In genomic region chr17:32159586-32160438, GRCh38 we compare ENCODE assay signal across 29 cellular contexts. TPM values are rescaled to one million over a fixed set of nuclear protein-coding genes. Genes with fewer than 3 reads are reported as not detected.
DNase-seq lines count a peak whose midpoint lies in the region; ATAC-seq, FAIRE-seq and TF ChIP-seq lines count a peak whose summit lies in the region.
"Had no signal": no experiment of that assay in that cellular context is flagged by ENCODE, and none has a peak within 500 bp of the region (broad histone marks: within the 10 kb centered on the region; RNA-seq: fewer than 3 reads in every experiment).

No MANE protein-coding gene starts in this region.

- CTCF ChIA-PET in A549 (lab: Yijun Ruan, JAX) = interaction anchor here (0.8 to 1.5 kb wide), 6 partner anchors 9 to 153 kb away, joined by 3 to 6 read pairs (median 4); partner anchors contain the start of genes LRRC37B and RHOT1

- peaks cover 0 to 3% of the 10 kb centered on the region in 2 donors for H3K36me3 ChIP-seq in small intestine (ENCODE audit: control insufficient read depth in 2 of 2, insufficient read depth in 2 of 2, low read length in 2 of 2)
- H3K36me3 ChIP-seq: BE2C, colonic mucosa had no signal

- TF ChIP-seq CTCF in A549 (IDR thresholded peaks at IDR 0.05) (no peak), dorsolateral prefrontal cortex (IDR thresholded peaks at IDR 0.05 in 54 of 56, conservative IDR thresholded peaks at IDR 0.05 in 2 of 56; ENCODE audit: low read depth in 1 of 56, partially characterized antibody in 56 of 56) (no peak)

- intact Hi-C loops in dorsolateral prefrontal cortex (cut with DNase I) = no loop called here

- no peak for FAIRE-seq in A549 (lab: Jason Lieb, UNC)
- peak; percentile 16 for FAIRE-seq in HTR-8/SVneo (lab: Jason Lieb, UNC)
- no peak for FAIRE-seq in urothelium cell line (lab: Jason Lieb, UNC)
- FAIRE-seq in H54 (lab: Jason Lieb, UNC) = no peak
- FAIRE-seq in small intestine (lab: Jason Lieb, UNC) = no peak
- FAIRE-seq: A204.1, GM18507, GM19239 had no signal

- TF ChIP-seq RAD21 in A549 (conservative IDR thresholded peaks at IDR 0.05 in 1 of 2, IDR thresholded peaks at IDR 0.05 in 1 of 2) = no peak

- DNase-seq in A549 (ENCODE audit: low read depth in 1 of 2, low spot score in 1 of 2) = no peak
- no peak for DNase-seq in HTR-8/SVneo (ENCODE audit: insufficient read length, low spot score)
- DNase-seq in dorsolateral prefrontal cortex = peak in 1 of 10 donors; percentile 18
- no peak for DNase-seq in urothelium cell line (ENCODE audit: low spot score)
- DNase-seq in H54 (ENCODE audit: insufficient read length, low spot score) = no peak
- no peak for DNase-seq in stimulated activated naive CD8-positive, alpha-beta T cell treated with anti-CD3 and anti-CD28 coated beads, Interleukin-15, Interleukin-2, amounts not matched to agents 100 U/mL and 50 U/mL, for 24 hours
- no peak for DNase-seq in small intestine
- DNase-seq: activated CD4-positive, alpha-beta memory T cell treated with anti-CD3 and anti-CD28 coated beads, Interleukin-2, amount 10 ng/mL, durations not matched to agents 7 days and 5 days; activated CD8-positive, alpha-beta memory T cell treated with anti-CD3 and anti-CD28 coated beads, Interleukin-2, amount 50 U/mL, for 4 hours; activated naive CD4-positive, alpha-beta T cell treated with anti-CD3 and anti-CD28 coated beads, Interleukin-2, amount 10 ng/mL, durations not matched to agents 7 days and 5 days; adrenal gland; BE2C; colonic mucosa; effector CD8-positive, alpha-beta T cell; EL; islet precursor cell; lower lobe of right lung; naive thymus-derived CD4-positive, alpha-beta T cell; NCI-H146; NCI-H2107; NCI-H345; SIG-M5 had no signal

- 87% methylated on average over 15 of the region's 18 CpGs for WGBS in A549 (ENCODE audit: missing lambda C conversion rate)
- 94 to 97% (median 96%) methylated on average over 18 of the region's 18 CpGs for whole genome bisulfite sequencing in small intestine, 3 donors

- peaks cover 23% of the 10 kb centered on the region for H3K4me1 ChIP-seq in A549
- peaks cover 0 to 4% of the 10 kb centered on the region in 2 donors for H3K4me1 ChIP-seq in small intestine (ENCODE audit: control insufficient read depth in 2 of 2, insufficient read depth in 1 of 2, low read depth in 1 of 2, low read length in 1 of 2)
- H3K4me1 ChIP-seq: BE2C, colonic mucosa, lower lobe of right lung had no signal

- no peaks in the 10 kb centered on the region for H3K9me3 ChIP-seq in A549
- no peaks in the 10 kb centered on the region for H3K9me3 ChIP-seq in small intestine (ENCODE audit: control insufficient read depth, low read depth)
- H3K9me3 ChIP-seq: adrenal gland, BE2C, colonic mucosa, lower lobe of right lung, psoas muscle, upper lobe of left lung had no signal

- no peak overlapping the region for H3K27ac ChIP-seq in A549
- peak overlapping the region in 58 of 59 donors; percentile 4 to 85 (median 76) for H3K27ac ChIP-seq in dorsolateral prefrontal cortex
- H3K27ac ChIP-seq in layer of hippocampus (ENCODE audit: low read depth, low read length) = peak overlapping the region; percentile 42
- no peak overlapping the region for H3K27ac ChIP-seq in small intestine (ENCODE audit: low read depth in 1 of 2, low read length in 1 of 2)
- H3K27ac ChIP-seq: adrenal gland, colonic mucosa, lower lobe of right lung, psoas muscle, upper lobe of left lung had no signal

- peak; percentile 21 to 27; a peak in 3 of 6 replicates for ATAC-seq in A549
- no peak for ATAC-seq in stimulated activated naive CD8-positive, alpha-beta T cell treated with anti-CD3 and anti-CD28 coated beads, Interleukin-15, Interleukin-2, amounts not matched to agents 100 U/mL and 50 U/mL, for 24 hours
- ATAC-seq: naive thymus-derived CD4-positive, alpha-beta T cell; stimulated activated effector memory CD8-positive, alpha-beta T cell treated with anti-CD3 and anti-CD28 coated beads, Interleukin-12 subunit alpha, Interleukin-12 subunit beta, amount 100 ng/mL, for 72 hours had no signal

- no peaks in the 10 kb centered on the region for H3K27me3 ChIP-seq in dorsolateral prefrontal cortex
- no peaks in the 10 kb centered on the region for H3K27me3 ChIP-seq in layer of hippocampus (ENCODE audit: control insufficient read depth, insufficient read depth, low read length)
- H3K27me3 ChIP-seq in small intestine (ENCODE audit: control insufficient read depth in 2 of 2, insufficient read depth in 2 of 2, low read length in 2 of 2) = no peaks in the 10 kb centered on the region
- H3K27me3 ChIP-seq: adrenal gland, BE2C, colonic mucosa, upper lobe of left lung had no signal

- H3K4me3 ChIP-seq in A549 (no peak overlapping the region), dorsolateral prefrontal cortex (peak overlapping the region in 6 of 59 donors; percentile 2 to 12 (median 9)), small intestine (ENCODE audit: low read depth in 1 of 2, low read length in 2 of 2) (no peak overlapping the region)
- H3K4me3 ChIP-seq: adrenal gland, colonic mucosa, lower lobe of right lung, psoas muscle, upper lobe of left lung had no signal

- no peak for TF ChIP-seq POLR2A in A549 (IDR thresholded peaks at IDR 0.05; ENCODE audit: low read length)
- no peak for TF ChIP-seq POLR2A in H54 (IDR thresholded peaks at IDR 0.05; ENCODE audit: low read depth, low read length)

- POLR2A ChIA-PET in A549 (lab: Yijun Ruan, JAX) = no interaction called here

- no peak for TF ChIP-seq EP300 in A549 (IDR thresholded peaks at IDR 0.05)

- H3K4me2 ChIP-seq in A549 = no peak overlapping the region

TF ChIP-seq in A549, 52 proteins besides CTCF, POLR2A, EP300 and RAD21:
- TF ChIP-seq JUNB (IDR thresholded peaks at IDR 0.05) = no peak
- TF ChIP-seq BHLHE40 (IDR thresholded peaks at IDR 0.05; ENCODE audit: low read depth, low read length) = no peak
- TF ChIP-seq ZSCAN20 (CRISPR knock-in tag; IDR thresholded peaks at IDR 0.05) = no peak
- TF ChIP-seq POLR2AphosphoS2 (conservative IDR thresholded peaks at IDR 0.05; ENCODE audit: low read length) = no peak
- TF ChIP-seq SREBF2 (IDR thresholded peaks at IDR 0.05) = no peak
TF ChIP-seq in A549: peak in this region for 0.

RNA-seq across cellular contexts. Expression of gene RHOT1, which starts 17.5 kb away (rescaled TPM):
- polyA plus RNA-seq in A549 (2011; rRNA removed) = 83.2 and 109 TPM in 2 replicates
- 24.0 and 26.8 TPM in 2 replicates for polyA plus RNA-seq in A549 (2012; cell fraction: cytosol; rRNA removed)
- polyA plus RNA-seq in A549 (2012; cell fraction: nucleus; rRNA removed) = 9.2 and 13.4 TPM in 2 replicates
- 25.8 to 27.6 TPM (median 26.6 TPM) in 3 replicates for polyA plus RNA-seq in A549 (2017; fragmentation: RNase III; extraction: RNeasy Plus Mini Kit Qiagen cat#74134 plus additional on column Dnase treatment)
- polyA minus RNA-seq in A549 (2011; rRNA and poly(A)+ RNA removed) = 30.4 and 39.2 TPM in 2 replicates
- 100 to 1,000 TPM in 1 of 120 experiments, 10 to 100 TPM in 119; 56.2 to 102 (median 73.5) TPM for total RNA-seq in dorsolateral prefrontal cortex
- polyA plus RNA-seq in small intestine = 10 to 100 TPM; 23.2 to 61.5 (median 34.3) TPM

Comparison
In these comparisons a context has a peak if more than half of its experiments do, and no peak if none do; other contexts are left out.
1. H3K27ac ChIP-seq: peak in dorsolateral prefrontal cortex (58 of 59) and layer of hippocampus (single experiment); none in A549 (0 of 2) and small intestine (0 of 2).